11 cellular contexts compared by ENCODE assay signal in genomic region chr10:6578221-6579192, GRCh38. TPM values are rescaled to one million over a fixed set of nuclear protein-coding genes. Genes with fewer than 3 reads are reported as not detected.
DNase-seq lines count a peak whose midpoint lies in the region; ATAC-seq lines count a peak whose summit lies in the region.
"Had no signal": no experiment of that assay in that cellular context is flagged by ENCODE, and none has a peak within 500 bp of the region (broad histone marks: within the 10 kb centered on the region; RNA-seq: fewer than 3 reads in every experiment).

No MANE protein-coding gene starts in this region.

- no peaks in the 10 kb centered on the region for H3K9me3 Mint-ChIP-seq in activated CD8-positive, alpha-beta memory T cell treated with anti-CD3 and anti-CD28 coated beads, Interleukin-2, amount 10 ng/mL, durations not matched to agents 7 days and 5 days (ENCODE audit: low read depth)
- H3K9me3 Mint-ChIP-seq in activated T-helper 2 cell treated with anti-CD3 and anti-CD28 coated beads, Interferon-gamma antibody, Interleukin-2, Interleukin-4, amounts not matched to agents 10 μg/mL and 5 μg/mL and 100 μg/mL, durations not matched to agents 14 hours and 24 hours and 36 hours = no peaks in the 10 kb centered on the region
- H3K9me3 Mint-ChIP-seq: dendritic cell treated with granulocyte-macrophage colony-stimulating factor and Interleukin-4, amounts not matched to agents 40 ng/mL and 50 ng/mL, for 4 days had no signal

- peaks cover 59% of the 10 kb centered on the region for H3K4me1 Mint-ChIP-seq in activated CD8-positive, alpha-beta memory T cell treated with anti-CD3 and anti-CD28 coated beads, Interleukin-2, amount 10 ng/mL, durations not matched to agents 7 days and 5 days
- H3K4me1 Mint-ChIP-seq in activated T-helper 2 cell treated with anti-CD3 and anti-CD28 coated beads, Interferon-gamma antibody, Interleukin-2, Interleukin-4, amounts not matched to agents 10 μg/mL and 5 μg/mL and 100 μg/mL, durations not matched to agents 14 hours and 24 hours and 36 hours (ENCODE audit: low read depth) = peaks cover 69% of the 10 kb centered on the region

- H3K9me3 ChIP-seq in iPS-18c (ENCODE audit: control insufficient read depth, insufficient read depth, low read length) = no peaks in the 10 kb centered on the region
- no peaks in the 10 kb centered on the region for H3K9me3 ChIP-seq in thymus (ENCODE audit: control insufficient read depth)

- DNase-seq in activated CD8-positive, alpha-beta memory T cell treated with anti-CD3 and anti-CD28 coated beads, Interleukin-2, amount 10 ng/mL, durations not matched to agents 7 days and 5 days = peak; percentile 71
- no peak for DNase-seq in activated CD8-positive, alpha-beta memory T cell treated with anti-CD3 and anti-CD28 coated beads, Interleukin-2, amount 50 U/mL, for 4 hours
- no peak for DNase-seq in activated T-helper 2 cell treated with anti-CD3 and anti-CD28 coated beads, Interferon-gamma antibody, Interleukin-2, Interleukin-4, amounts not matched to agents 10 μg/mL and 5 μg/mL and 100 μg/mL, durations not matched to agents 14 hours and 24 hours and 36 hours (ENCODE audit: low spot score)
- no peak for DNase-seq in GOT3 (lab: John Stamatoyannopoulos, UW)
- DNase-seq in iPS-NIHi7 (ENCODE audit: extremely low spot score) = no peak
- no peak for DNase-seq in GM19240 (ENCODE audit: insufficient read length, low spot score)
- DNase-seq: kidney, RPMI8226 had no signal

- no peaks in the 10 kb centered on the region for H3K27me3 Mint-ChIP-seq in activated CD8-positive, alpha-beta memory T cell treated with anti-CD3 and anti-CD28 coated beads, Interleukin-2, amount 10 ng/mL, durations not matched to agents 7 days and 5 days
- no peaks in the 10 kb centered on the region for H3K27me3 Mint-ChIP-seq in activated T-helper 2 cell treated with anti-CD3 and anti-CD28 coated beads, Interferon-gamma antibody, Interleukin-2, Interleukin-4, amounts not matched to agents 10 μg/mL and 5 μg/mL and 100 μg/mL, durations not matched to agents 14 hours and 24 hours and 36 hours (ENCODE audit: low read depth)

- H3K27me3 ChIP-seq in thymus (ENCODE audit: control insufficient read depth, insufficient read depth) = no peaks in the 10 kb centered on the region

- ATAC-seq in activated CD8-positive, alpha-beta memory T cell treated with anti-CD3 and anti-CD28 coated beads, Interleukin-2, amount 10 ng/mL, durations not matched to agents 7 days and 5 days = peak; percentile 17

- CTCF ChIA-PET in activated CD8-positive, alpha-beta memory T cell treated with anti-CD3 and anti-CD28 coated beads, Interleukin-2, amount 10 ng/mL, durations not matched to agents 7 days and 5 days (lab: Charles Lee) = interaction anchor here (0.7 to 7.1 kb wide), 21 partner anchors 9 to 491 kb away, joined by 3 to 56 read pairs (median 6); no protein-coding TSS in a partner anchor

- H3K27ac Mint-ChIP-seq in activated CD8-positive, alpha-beta memory T cell treated with anti-CD3 and anti-CD28 coated beads, Interleukin-2, amount 10 ng/mL, durations not matched to agents 7 days and 5 days = peak overlapping the region; percentile 90
- peak overlapping the region; percentile 95 for H3K27ac Mint-ChIP-seq in activated T-helper 2 cell treated with anti-CD3 and anti-CD28 coated beads, Interferon-gamma antibody, Interleukin-2, Interleukin-4, amounts not matched to agents 10 μg/mL and 5 μg/mL and 100 μg/mL, durations not matched to agents 14 hours and 24 hours and 36 hours
- H3K27ac Mint-ChIP-seq: dendritic cell treated with granulocyte-macrophage colony-stimulating factor and Interleukin-4, amounts not matched to agents 40 ng/mL and 50 ng/mL, for 4 days had no signal

- peaks cover 50% of the 10 kb centered on the region for H3K36me3 Mint-ChIP-seq in activated CD8-positive, alpha-beta memory T cell treated with anti-CD3 and anti-CD28 coated beads, Interleukin-2, amount 10 ng/mL, durations not matched to agents 7 days and 5 days
- peaks cover 65% of the 10 kb centered on the region for H3K36me3 Mint-ChIP-seq in activated T-helper 2 cell treated with anti-CD3 and anti-CD28 coated beads, Interferon-gamma antibody, Interleukin-2, Interleukin-4, amounts not matched to agents 10 μg/mL and 5 μg/mL and 100 μg/mL, durations not matched to agents 14 hours and 24 hours and 36 hours (ENCODE audit: low read depth)

- peak overlapping the region; percentile 84 for H3K4me3 Mint-ChIP-seq in activated CD8-positive, alpha-beta memory T cell treated with anti-CD3 and anti-CD28 coated beads, Interleukin-2, amount 10 ng/mL, durations not matched to agents 7 days and 5 days
- H3K4me3 Mint-ChIP-seq in activated T-helper 2 cell treated with anti-CD3 and anti-CD28 coated beads, Interferon-gamma antibody, Interleukin-2, Interleukin-4, amounts not matched to agents 10 μg/mL and 5 μg/mL and 100 μg/mL, durations not matched to agents 14 hours and 24 hours and 36 hours (ENCODE audit: low read depth) = peak overlapping the region; percentile 91

- H3K27ac ChIP-seq in thymus (ENCODE audit: low read depth) = peak overlapping the region; percentile 81

- H3K4me3 ChIP-seq in iPS-18c (ENCODE audit: insufficient read depth, low read depth, low read length) (peak overlapping the region; percentile 73; the same call in 1 of the 2 replicates), thymus (ENCODE audit: low read length) (peak overlapping the region; percentile 98)

- peaks cover 46% of the 10 kb centered on the region for H3K4me1 ChIP-seq in thymus (ENCODE audit: control insufficient read depth, insufficient read depth, low read length)

- H3K36me3 ChIP-seq in thymus (ENCODE audit: control insufficient read depth, insufficient read depth) = peaks cover 3% of the 10 kb centered on the region

- 25% methylated on average over 21 of the region's 21 CpGs for WGBS in thymus

- intact Hi-C loops in activated T-helper 2 cell treated with anti-CD3 and anti-CD28 coated beads, Interferon-gamma antibody, Interleukin-2, Interleukin-4, amounts not matched to agents 10 μg/mL and 5 μg/mL and 100 μg/mL, durations not matched to agents 14 hours and 24 hours and 36 hours (cut with micrococcal nuclease) = loop anchor here (1.0 to 10.0 kb wide), 7 partner anchors 15 to 374 kb away; partner anchors contain the start of gene PFKFB3

RNA-seq across cellular contexts. Expression of gene PRKCQ, which starts 1.6 kb away (rescaled TPM):
- 10 to 100 TPM; 51.0 to 58.7 TPM for total RNA-seq in activated CD8-positive, alpha-beta memory T cell treated with anti-CD3 and anti-CD28 coated beads, Interleukin-2, amount 10 ng/mL, durations not matched to agents 7 days and 5 days
- 40.0 and 40.8 TPM in 2 replicates for total RNA-seq in activated T-helper 2 cell treated with anti-CD3 and anti-CD28 coated beads, Interferon-gamma antibody, Interleukin-2, Interleukin-4, amounts not matched to agents 10 μg/mL and 5 μg/mL and 100 μg/mL, durations not matched to agents 14 hours and 24 hours and 36 hours
- polyA plus RNA-seq in thymus = 18.1 TPM
